In the genomic region with DNA sequence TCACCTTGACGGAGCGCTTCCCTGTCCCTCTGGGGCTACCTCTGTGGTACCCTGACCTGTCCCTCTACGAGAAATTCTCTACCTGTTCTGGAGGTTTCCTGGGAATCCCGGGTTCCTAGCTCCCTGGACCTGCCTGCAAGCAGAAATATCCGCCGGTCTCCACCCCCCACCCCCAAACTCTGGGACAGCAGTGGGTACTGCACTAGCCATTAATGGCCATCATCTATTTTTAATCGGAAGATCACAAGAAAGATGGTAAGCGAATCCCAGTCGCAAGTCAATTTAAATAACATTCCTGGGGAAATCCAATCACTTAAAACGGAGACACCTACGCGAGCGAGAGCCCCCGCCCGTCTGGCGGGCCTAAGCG, we compare ENCODE assay signal across 1 cellular context.
TF ChIP-seq lines count a peak whose summit lies in the region.

No MANE protein-coding gene starts in this region.

TF ChIP-seq in GM23338, 12 proteins besides CTCF, POLR2A, EP300 and RAD21 (continued from another document):
- TF ChIP-seq, protein P1, sequence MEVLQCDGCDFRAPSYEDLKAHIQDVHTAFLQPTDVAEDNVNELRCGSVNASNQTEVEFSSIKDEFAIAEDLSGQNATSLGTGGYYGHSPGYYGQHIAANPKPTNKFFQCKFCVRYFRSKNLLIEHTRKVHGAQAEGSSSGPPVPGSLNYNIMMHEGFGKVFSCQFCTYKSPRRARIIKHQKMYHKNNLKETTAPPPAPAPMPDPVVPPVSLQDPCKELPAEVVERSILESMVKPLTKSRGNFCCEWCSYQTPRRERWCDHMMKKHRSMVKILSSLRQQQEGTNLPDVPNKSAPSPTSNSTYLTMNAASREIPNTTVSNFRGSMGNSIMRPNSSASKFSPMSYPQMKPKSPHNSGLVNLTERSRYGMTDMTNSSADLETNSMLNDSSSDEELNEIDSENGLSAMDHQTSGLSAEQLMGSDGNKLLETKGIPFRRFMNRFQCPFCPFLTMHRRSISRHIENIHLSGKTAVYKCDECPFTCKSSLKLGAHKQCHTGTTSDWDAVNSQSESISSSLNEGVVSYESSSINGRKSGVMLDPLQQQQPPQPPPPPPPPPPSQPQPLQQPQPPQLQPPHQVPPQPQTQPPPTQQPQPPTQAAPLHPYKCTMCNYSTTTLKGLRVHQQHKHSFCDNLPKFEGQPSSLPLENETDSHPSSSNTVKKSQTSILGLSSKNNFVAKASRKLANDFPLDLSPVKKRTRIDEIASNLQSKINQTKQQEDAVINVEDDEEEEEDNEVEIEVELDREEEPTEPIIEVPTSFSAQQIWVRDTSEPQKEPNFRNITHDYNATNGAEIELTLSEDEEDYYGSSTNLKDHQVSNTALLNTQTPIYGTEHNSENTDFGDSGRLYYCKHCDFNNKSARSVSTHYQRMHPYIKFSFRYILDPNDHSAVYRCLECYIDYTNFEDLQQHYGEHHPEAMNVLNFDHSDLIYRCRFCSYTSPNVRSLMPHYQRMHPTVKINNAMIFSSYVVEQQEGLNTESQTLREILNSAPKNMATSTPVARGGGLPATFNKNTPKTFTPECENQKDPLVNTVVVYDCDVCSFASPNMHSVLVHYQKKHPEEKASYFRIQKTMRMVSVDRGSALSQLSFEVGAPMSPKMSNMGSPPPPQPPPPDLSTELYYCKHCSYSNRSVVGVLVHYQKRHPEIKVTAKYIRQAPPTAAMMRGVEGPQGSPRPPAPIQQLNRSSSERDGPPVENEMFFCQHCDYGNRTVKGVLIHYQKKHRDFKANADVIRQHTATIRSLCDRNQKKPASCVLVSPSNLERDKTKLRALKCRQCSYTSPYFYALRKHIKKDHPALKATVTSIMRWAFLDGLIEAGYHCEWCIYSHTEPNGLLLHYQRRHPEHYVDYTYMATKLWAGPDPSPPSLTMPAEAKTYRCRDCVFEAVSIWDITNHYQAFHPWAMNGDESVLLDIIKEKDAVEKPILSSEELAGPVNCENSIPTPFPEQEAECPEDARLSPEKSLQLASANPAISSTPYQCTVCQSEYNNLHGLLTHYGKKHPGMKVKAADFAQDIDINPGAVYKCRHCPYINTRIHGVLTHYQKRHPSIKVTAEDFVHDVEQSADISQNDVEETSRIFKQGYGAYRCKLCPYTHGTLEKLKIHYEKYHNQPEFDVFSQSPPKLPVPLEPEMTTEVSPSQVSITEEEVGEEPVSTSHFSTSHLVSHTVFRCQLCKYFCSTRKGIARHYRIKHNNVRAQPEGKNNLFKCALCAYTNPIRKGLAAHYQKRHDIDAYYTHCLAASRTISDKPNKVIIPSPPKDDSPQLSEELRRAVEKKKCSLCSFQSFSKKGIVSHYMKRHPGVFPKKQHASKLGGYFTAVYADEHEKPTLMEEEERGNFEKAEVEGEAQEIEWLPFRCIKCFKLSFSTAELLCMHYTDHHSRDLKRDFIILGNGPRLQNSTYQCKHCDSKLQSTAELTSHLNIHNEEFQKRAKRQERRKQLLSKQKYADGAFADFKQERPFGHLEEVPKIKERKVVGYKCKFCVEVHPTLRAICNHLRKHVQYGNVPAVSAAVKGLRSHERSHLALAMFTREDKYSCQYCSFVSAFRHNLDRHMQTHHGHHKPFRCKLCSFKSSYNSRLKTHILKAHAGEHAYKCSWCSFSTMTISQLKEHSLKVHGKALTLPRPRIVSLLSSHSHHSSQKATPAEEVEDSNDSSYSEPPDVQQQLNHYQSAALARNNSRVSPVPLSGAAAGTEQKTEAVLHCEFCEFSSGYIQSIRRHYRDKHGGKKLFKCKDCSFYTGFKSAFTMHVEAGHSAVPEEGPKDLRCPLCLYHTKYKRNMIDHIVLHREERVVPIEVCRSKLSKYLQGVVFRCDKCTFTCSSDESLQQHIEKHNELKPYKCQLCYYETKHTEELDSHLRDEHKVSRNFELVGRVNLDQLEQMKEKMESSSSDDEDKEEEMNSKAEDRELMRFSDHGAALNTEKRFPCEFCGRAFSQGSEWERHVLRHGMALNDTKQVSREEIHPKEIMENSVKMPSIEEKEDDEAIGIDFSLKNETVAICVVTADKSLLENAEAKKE (CRISPR knock-in tag; IDR thresholded peaks at IDR 0.05), result no peak
- no peak for TF ChIP-seq STAT1 (IDR thresholded peaks at IDR 0.05; ENCODE audit: unreplicated experiment)
- TF ChIP-seq CREB1 (CRISPR knock-in tag; IDR thresholded peaks at IDR 0.05; ENCODE audit: low read depth), result no peak
